In the genomic region with DNA sequence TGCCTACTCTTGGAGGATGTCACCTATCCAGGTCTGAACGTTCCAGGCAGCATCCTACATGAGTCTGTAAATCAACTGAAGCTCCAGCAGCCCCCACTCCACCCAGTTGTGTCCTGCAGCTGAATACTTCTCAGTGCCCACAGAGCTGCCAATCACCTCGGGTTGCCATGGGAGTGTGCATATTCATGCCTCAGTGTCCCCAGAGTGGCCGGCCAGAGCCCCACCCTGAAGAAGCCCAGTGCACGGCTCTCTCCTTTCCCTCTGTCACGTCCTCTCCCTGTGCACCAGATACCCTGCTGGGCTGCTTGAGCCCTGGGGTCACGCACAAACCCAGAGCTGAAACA, we compare ENCODE assay signal across 13 cellular contexts. TPM values are rescaled to one million over a fixed set of nuclear protein-coding genes. Genes with fewer than 3 reads are reported as not detected.
DNase-seq lines count a peak whose midpoint lies in the region; ATAC-seq, FAIRE-seq and TF ChIP-seq lines count a peak whose summit lies in the region.
"Had no signal": no experiment of that assay in that cellular context is flagged by ENCODE, and none has a peak within 500 bp of the region (broad histone marks: within the 10 kb centered on the region; RNA-seq: fewer than 3 reads in every experiment).

No MANE protein-coding gene starts in this region.

- no peaks in the 10 kb centered on the region for H4K20me1 ChIP-seq in IMR-90 (ENCODE audit: insufficient read depth, low read length)

- no peaks in the 10 kb centered on the region; the same call in none of the 2 replicates for H3K9me1 ChIP-seq in IMR-90 (ENCODE audit: insufficient read depth, low read length)

- BruUV-seq in IMR-90 (replicated peaks; lab: Mats Ljungman, UMichigan): no TSS peak

- H3K56ac ChIP-seq in IMR-90 (ENCODE audit: extremely low read depth, insufficient read depth, low read length): no peak overlapping the region

- CTCF ChIA-PET in IMR-90 (lab: Yijun Ruan, JAX): interaction anchor here (0.5 to 3.9 kb wide), 22 partner anchors 9 to 372 kb away, joined by 3 to 63 read pairs (median 4); a partner anchor contains a TSS

- 100% methylated on average over 1 of the region's 6 CpGs; no CpG with 5 or more reads in 1 of the 2 experiments for WGBS in IMR-90 (ENCODE audit: extremely low coverage in 2 of 2, insufficient read length in 1 of 2), 2 experiments

- no peak overlapping the region for H3K14ac ChIP-seq in IMR-90 (replicated peaks; ENCODE audit: low read depth, low read length)

- no peak overlapping the region for H3K4ac ChIP-seq in IMR-90 (ENCODE audit: low read depth, low read length)

- peak overlapping the region; percentile 1 for H2AK9ac ChIP-seq in IMR-90 (replicated peaks; ENCODE audit: low read depth, low read length, poor library complexity)

- no peak overlapping the region for H2BK20ac ChIP-seq in IMR-90 (ENCODE audit: low read depth, low read length)

- H4K5ac ChIP-seq in IMR-90 (ENCODE audit: low read depth, low read length): no peak overlapping the region

- H4K91ac ChIP-seq in IMR-90 (ENCODE audit: insufficient read depth, low read depth, low read length): no peak overlapping the region

- no peak overlapping the region for H2BK15ac ChIP-seq in IMR-90 (ENCODE audit: low read depth, low read length)

- H3K27me3 ChIP-seq in IMR-90 (ENCODE audit: control insufficient read depth, insufficient read depth, low read length): no peaks in the 10 kb centered on the region

- no peaks in the 10 kb centered on the region for H3K79me1 ChIP-seq in IMR-90 (ENCODE audit: low read depth in 1 of 2, low read length in 2 of 2)

- no peak overlapping the region for H3K23ac ChIP-seq in IMR-90 (ENCODE audit: low read depth, low read length)

- H3K9ac ChIP-seq in IMR-90 (ENCODE audit: low read depth, low read length) (no peak overlapping the region), kidney (ENCODE audit: low read length in 2 of 2) (no peak overlapping the region)

- H3K9me3 ChIP-seq in IMR-90 (ENCODE audit: control insufficient read depth, insufficient read depth, low read length): no peaks in the 10 kb centered on the region
- H3K9me3 ChIP-seq in kidney (ENCODE audit: control insufficient read depth in 1 of 2, low read length in 2 of 2): no peaks in the 10 kb centered on the region

- H3K18ac ChIP-seq in IMR-90 (ENCODE audit: low read depth, low read length): no peak overlapping the region

- H2AK5ac ChIP-seq in IMR-90 (ENCODE audit: low read depth, low read length): no peak overlapping the region

- POLR2A ChIA-PET in IMR-90 (lab: Charles Lee; ENCODE audit: unreplicated experiment): interaction anchor here (0.5 to 1.0 kb wide), 2 partner anchors 134 to 838 kb away, joined by 3 read pairs; no protein-coding TSS in a partner anchor

- H3K27ac ChIP-seq in IMR-90 (ENCODE audit: insufficient read depth, low read length) (no peak overlapping the region), kidney (ENCODE audit: low read depth in 2 of 2, low read length in 2 of 2) (no peak overlapping the region)

- H3K36me3 ChIP-seq in IMR-90 (ENCODE audit: control insufficient read depth, insufficient read depth, low read length): no peaks in the 10 kb centered on the region
- H3K36me3 ChIP-seq in kidney (ENCODE audit: control insufficient read depth in 1 of 2, insufficient read depth in 2 of 2, low read length in 2 of 2): no peaks in the 10 kb centered on the region

- no peak overlapping the region for H3K4me2 ChIP-seq in IMR-90 (ENCODE audit: low read depth, low read length)

- no peak overlapping the region for H2BK5ac ChIP-seq in IMR-90 (ENCODE audit: low read depth, low read length, poor library complexity, severe bottlenecking)

- TF ChIP-seq POLR2A in IMR-90 (IDR thresholded peaks at IDR 0.05; ENCODE audit: low read depth, low read length): no peak

- intact Hi-C loops in IMR-90 (cut with micrococcal nuclease): loop anchor here (1.0 kb wide), 1 partner anchor 94 kb away; no protein-coding TSS in a partner anchor
- intact Hi-C loops in kidney (cut with DNase I): loop anchor here (5.0 kb wide), 1 partner anchor 132 kb away; no protein-coding TSS in a partner anchor

- H3K4me3 ChIP-seq in IMR-90 (ENCODE audit: insufficient read depth, low read depth, low read length): no peak overlapping the region
- H3K4me3 ChIP-seq in kidney (ENCODE audit: low read length in 2 of 2): no peak overlapping the region

- no peak for TF ChIP-seq RAD21 in IMR-90 (IDR thresholded peaks at IDR 0.05; ENCODE audit: low read length)

- in situ Hi-C loops in IMR-90 (cut with MboI; ENCODE audit: low sequenced_read_pairs): loop anchor here (5.0 to 10.0 kb wide), 3 partner anchors 132 to 342 kb away; a partner anchor contains a TSS

- FAIRE-seq in kidney (lab: Jason Lieb, UNC): no peak
- FAIRE-seq: islet of Langerhans had no signal

- ATAC-seq in GM18907 (IDR thresholded peaks at IDR 0.05; ENCODE audit: unreplicated experiment) (peak; percentile 10), IMR-90 (ENCODE audit: low read depth) (no peak)

- H3K4me1 ChIP-seq in IMR-90 (ENCODE audit: control insufficient read depth, insufficient read depth, low read length): peaks cover 20% of the 10 kb centered on the region
- H3K4me1 ChIP-seq in kidney (ENCODE audit: control insufficient read depth in 1 of 2, insufficient read depth in 1 of 2, low read depth in 1 of 2, low read length in 2 of 2): peaks cover 4 to 9% of the 10 kb centered on the region in 2 donors

- no peak for TF ChIP-seq CTCF in IMR-90 (conservative IDR thresholded peaks at IDR 0.05; ENCODE audit: low read depth, low read length)
- TF ChIP-seq CTCF in kidney (IDR thresholded peaks at IDR 0.05; ENCODE audit: borderline replicate concordance, extremely low read depth, insufficient read depth): no peak
- no peak for TF ChIP-seq CTCF in GM20000 (IDR thresholded peaks at IDR 0.05; ENCODE audit: extremely low read depth, missing control alignments)

- dilution Hi-C loops in IMR-90 (cut with HindIII; ENCODE audit: low sequenced_read_pairs, unreplicated experiment): no loop called here

- peak overlapping the region; percentile 65 for H2AFZ ChIP-seq in IMR-90 (replicated peaks; ENCODE audit: low read length, poor library complexity)

- DNase-seq in IMR-90 (no peak), kidney (peak; percentile 28), amniotic stem cell (lab: John Stamatoyannopoulos, UW) (no peak), GM20000 (ENCODE audit: low spot score) (no peak), OCI-M1 (lab: John Stamatoyannopoulos, UW) (no peak)
- DNase-seq: NCI-H2171 had no signal

- no peak overlapping the region for H2BK120ac ChIP-seq in IMR-90 (ENCODE audit: low read depth, low read length)

- no peak overlapping the region for H4K8ac ChIP-seq in IMR-90 (ENCODE audit: low read depth in 2 of 2, low read length in 2 of 2)

TF ChIP-seq in IMR-90, 13 proteins besides CTCF, POLR2A, EP300 and RAD21:
- TF ChIP-seq SMC3 (IDR thresholded peaks at IDR 0.05; ENCODE audit: low read depth, low read length): no peak
- no peak for TF ChIP-seq MAFK (IDR thresholded peaks at IDR 0.05; ENCODE audit: low read depth, low read length)
- TF ChIP-seq NFE2L2 (IDR thresholded peaks at IDR 0.05; ENCODE audit: low read depth, low read length): no peak
- TF ChIP-seq, protein P1, sequence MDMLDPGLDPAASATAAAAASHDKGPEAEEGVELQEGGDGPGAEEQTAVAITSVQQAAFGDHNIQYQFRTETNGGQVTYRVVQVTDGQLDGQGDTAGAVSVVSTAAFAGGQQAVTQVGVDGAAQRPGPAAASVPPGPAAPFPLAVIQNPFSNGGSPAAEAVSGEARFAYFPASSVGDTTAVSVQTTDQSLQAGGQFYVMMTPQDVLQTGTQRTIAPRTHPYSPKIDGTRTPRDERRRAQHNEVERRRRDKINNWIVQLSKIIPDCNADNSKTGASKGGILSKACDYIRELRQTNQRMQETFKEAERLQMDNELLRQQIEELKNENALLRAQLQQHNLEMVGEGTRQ (IDR thresholded peaks at IDR 0.05; ENCODE audit: low read depth, low read length): no peak
- no peak for TF ChIP-seq BHLHE40 (IDR thresholded peaks at IDR 0.05; ENCODE audit: low read depth, low read length)
- TF ChIP-seq RCOR1 (IDR thresholded peaks at IDR 0.05; ENCODE audit: insufficient replicate concordance, low read length): no peak
- no peak for TF ChIP-seq RFX5 (IDR thresholded peaks at IDR 0.05; ENCODE audit: low read depth, low read length)

RNA-seq across cellular contexts. Expression of a gene that starts 16.1 kb away (rescaled TPM):
- total RNA-seq in IMR-90 (2012; rRNA removed): 6.4 and 10.4 TPM in 2 replicates
- polyA plus RNA-seq in IMR-90 (2012; rRNA removed): 37.8 and 42.2 TPM in 2 replicates
- 29.1 and 38.2 TPM in 2 replicates for polyA plus RNA-seq in IMR-90 (2012; cell fraction: cytosol; rRNA removed)
- polyA plus RNA-seq in IMR-90 (2012; cell fraction: nucleus; rRNA removed; ENCODE audit: low replicate concordance): 28.6 and 35.6 TPM in 2 replicates
- total RNA-seq in kidney: 34.0 TPM
- 117 TPM for polyA plus RNA-seq in kidney (ENCODE audit: insufficient read depth, low read depth, low replicate concordance)

RNA-seq across cellular contexts. Expression of a gene that starts 20.2 kb away (rescaled TPM):
- total RNA-seq in IMR-90 (2012; rRNA removed) (50.3 and 61.5 TPM in 2 replicates), kidney (55.3 TPM)
- polyA plus RNA-seq in IMR-90 (2012; rRNA removed) (103 and 116 TPM in 2 replicates), kidney (ENCODE audit: insufficient read depth, low read depth, low replicate concordance) (21.1 TPM)
- 64.5 and 81.2 TPM in 2 replicates for polyA plus RNA-seq in IMR-90 (2012; cell fraction: cytosol; rRNA removed)
- polyA plus RNA-seq in IMR-90 (2012; cell fraction: nucleus; rRNA removed; ENCODE audit: low replicate concordance): 569 and 1,268 TPM in 2 replicates

RNA-seq across cellular contexts. Expression of a gene that starts 20.4 kb away (rescaled TPM):
- total RNA-seq in IMR-90 (2012; rRNA removed) (0.28 and 0.36 TPM in 2 replicates), kidney (not detected)
- polyA plus RNA-seq in IMR-90 (2012; rRNA removed) (0.17 and 0.26 TPM in 2 replicates), kidney (ENCODE audit: insufficient read depth, low read depth, low replicate concordance) (not detected)
- polyA plus RNA-seq in IMR-90 (2012; cell fraction: cytosol; rRNA removed): 0.07 TPM in 1 of 2 replicates, not detected in the other
- 0.10 TPM in 1 of 2 replicates, not detected in the other for polyA plus RNA-seq in IMR-90 (2012; cell fraction: nucleus; rRNA removed; ENCODE audit: low replicate concordance)
- total RNA-seq: mesothelial cell of epicardium, neural crest cell, right cardiac atrium, T-cell, temporal lobe had no signal
- polyA plus RNA-seq: right cardiac atrium had no signal

RNA-seq across cellular contexts. Expression of a gene that starts 28.0 kb away (rescaled TPM):
- total RNA-seq in IMR-90 (2012; rRNA removed) (6.9 and 10.2 TPM in 2 replicates), kidney (47.1 TPM)
- polyA plus RNA-seq in IMR-90 (2012; rRNA removed) (85.5 and 93.9 TPM in 2 replicates), kidney (ENCODE audit: insufficient read depth, low read depth, low replicate concordance) (116 TPM)
- polyA plus RNA-seq in IMR-90 (2012; cell fraction: cytosol; rRNA removed): 35.3 and 55.1 TPM in 2 replicates
- polyA plus RNA-seq in IMR-90 (2012; cell fraction: nucleus; rRNA removed; ENCODE audit: low replicate concordance): 360 and 610 TPM in 2 replicates

RNA-seq across cellular contexts. Expression of a gene that starts 47.8 kb away (rescaled TPM):
- total RNA-seq in IMR-90 (2012; rRNA removed): not detected in 2 replicates
- polyA plus RNA-seq in IMR-90 (2012; rRNA removed): not detected in 2 replicates
- not detected in 2 replicates for polyA plus RNA-seq in IMR-90 (2012; cell fraction: cytosol; rRNA removed)
- polyA plus RNA-seq in IMR-90 (2012; cell fraction: nucleus; rRNA removed; ENCODE audit: low replicate concordance): 0.24 TPM in 1 of 2 replicates, not detected in the other
- total RNA-seq in kidney: not detected
- polyA plus RNA-seq in kidney (ENCODE audit: insufficient read depth, low read depth, low replicate concordance): 61.2 TPM
- total RNA-seq: temporal lobe had no signal
